ENCODE assay signal across 1 cellular context in the genomic region with DNA sequence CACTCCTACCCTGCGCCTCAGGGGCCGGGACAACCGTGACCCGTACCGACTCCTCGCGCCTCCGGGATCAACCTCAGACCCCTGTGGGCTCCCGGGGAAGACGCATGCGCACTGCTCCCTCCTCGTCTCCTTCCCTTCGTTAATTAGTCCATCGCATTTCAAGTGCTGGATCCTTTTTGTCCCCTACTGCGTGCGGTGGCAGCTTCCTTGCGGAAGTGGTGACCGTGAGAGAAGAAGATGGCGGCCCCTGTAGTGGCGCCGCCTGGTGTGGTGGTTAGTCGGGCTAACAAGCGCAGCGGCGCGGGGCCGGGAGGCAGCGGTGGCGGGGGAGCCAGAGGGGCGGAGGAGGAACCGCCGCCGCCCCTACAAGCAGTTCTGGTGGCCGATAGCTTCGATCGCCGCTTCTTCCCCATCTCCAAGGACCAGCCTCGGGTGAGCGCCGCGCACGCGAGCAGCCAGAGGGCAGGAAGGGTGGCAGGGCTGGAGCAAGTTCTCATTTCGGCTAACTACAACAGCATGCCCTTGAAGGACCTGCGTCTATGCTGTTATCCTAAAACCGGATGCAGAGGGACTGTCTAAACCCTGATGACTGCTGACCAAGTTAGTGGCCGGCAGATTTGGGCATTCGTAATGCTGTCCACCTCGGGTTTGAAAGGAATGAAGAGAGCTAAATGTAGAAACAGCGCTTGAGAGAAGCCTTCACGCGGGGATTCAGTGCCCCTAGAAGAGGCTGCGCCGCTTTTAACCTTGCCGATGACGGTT.
TF ChIP-seq lines count a peak whose summit lies in the region.

A gene (plus strand): TSS at position 210 of the 762 bp plus-strand sequence. CDS start 28 bp downstream, at position 238.

TF ChIP-seq in HepG2, 621 proteins besides CTCF, POLR2A, EP300 and RAD21 (continued from another document and continues in another):
- TF ChIP-seq, protein P1, sequence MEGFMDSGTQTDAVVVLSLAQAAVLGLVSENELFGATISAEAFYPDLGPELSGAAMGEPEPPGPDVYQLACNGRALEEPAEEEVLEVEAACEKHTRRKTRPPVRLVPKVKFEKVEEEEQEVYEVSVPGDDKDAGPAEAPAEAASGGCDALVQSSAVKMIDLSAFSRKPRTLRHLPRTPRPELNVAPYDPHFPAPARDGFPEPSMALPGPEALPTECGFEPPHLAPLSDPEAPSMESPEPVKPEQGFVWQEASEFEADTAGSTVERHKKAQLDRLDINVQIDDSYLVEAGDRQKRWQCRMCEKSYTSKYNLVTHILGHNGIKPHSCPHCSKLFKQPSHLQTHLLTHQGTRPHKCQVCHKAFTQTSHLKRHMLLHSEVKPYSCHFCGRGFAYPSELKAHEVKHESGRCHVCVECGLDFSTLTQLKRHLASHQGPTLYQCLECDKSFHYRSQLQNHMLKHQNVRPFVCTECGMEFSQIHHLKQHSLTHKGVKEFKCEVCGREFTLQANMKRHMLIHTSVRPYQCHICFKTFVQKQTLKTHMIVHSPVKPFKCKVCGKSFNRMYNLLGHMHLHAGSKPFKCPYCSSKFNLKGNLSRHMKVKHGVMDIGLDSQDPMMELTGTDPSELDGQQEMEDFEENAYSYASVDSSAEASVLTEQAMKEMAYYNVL (CRISPR knock-in tag; IDR thresholded peaks at IDR 0.05; ENCODE audit: borderline replicate concordance): peak; percentile 66; the same call in 1 of the 2 replicates
- peak; percentile 97 for TF ChIP-seq ASH2L (IDR thresholded peaks at IDR 0.05; ENCODE audit: insufficient read length, low read depth, low read length)
- TF ChIP-seq, protein P2, sequence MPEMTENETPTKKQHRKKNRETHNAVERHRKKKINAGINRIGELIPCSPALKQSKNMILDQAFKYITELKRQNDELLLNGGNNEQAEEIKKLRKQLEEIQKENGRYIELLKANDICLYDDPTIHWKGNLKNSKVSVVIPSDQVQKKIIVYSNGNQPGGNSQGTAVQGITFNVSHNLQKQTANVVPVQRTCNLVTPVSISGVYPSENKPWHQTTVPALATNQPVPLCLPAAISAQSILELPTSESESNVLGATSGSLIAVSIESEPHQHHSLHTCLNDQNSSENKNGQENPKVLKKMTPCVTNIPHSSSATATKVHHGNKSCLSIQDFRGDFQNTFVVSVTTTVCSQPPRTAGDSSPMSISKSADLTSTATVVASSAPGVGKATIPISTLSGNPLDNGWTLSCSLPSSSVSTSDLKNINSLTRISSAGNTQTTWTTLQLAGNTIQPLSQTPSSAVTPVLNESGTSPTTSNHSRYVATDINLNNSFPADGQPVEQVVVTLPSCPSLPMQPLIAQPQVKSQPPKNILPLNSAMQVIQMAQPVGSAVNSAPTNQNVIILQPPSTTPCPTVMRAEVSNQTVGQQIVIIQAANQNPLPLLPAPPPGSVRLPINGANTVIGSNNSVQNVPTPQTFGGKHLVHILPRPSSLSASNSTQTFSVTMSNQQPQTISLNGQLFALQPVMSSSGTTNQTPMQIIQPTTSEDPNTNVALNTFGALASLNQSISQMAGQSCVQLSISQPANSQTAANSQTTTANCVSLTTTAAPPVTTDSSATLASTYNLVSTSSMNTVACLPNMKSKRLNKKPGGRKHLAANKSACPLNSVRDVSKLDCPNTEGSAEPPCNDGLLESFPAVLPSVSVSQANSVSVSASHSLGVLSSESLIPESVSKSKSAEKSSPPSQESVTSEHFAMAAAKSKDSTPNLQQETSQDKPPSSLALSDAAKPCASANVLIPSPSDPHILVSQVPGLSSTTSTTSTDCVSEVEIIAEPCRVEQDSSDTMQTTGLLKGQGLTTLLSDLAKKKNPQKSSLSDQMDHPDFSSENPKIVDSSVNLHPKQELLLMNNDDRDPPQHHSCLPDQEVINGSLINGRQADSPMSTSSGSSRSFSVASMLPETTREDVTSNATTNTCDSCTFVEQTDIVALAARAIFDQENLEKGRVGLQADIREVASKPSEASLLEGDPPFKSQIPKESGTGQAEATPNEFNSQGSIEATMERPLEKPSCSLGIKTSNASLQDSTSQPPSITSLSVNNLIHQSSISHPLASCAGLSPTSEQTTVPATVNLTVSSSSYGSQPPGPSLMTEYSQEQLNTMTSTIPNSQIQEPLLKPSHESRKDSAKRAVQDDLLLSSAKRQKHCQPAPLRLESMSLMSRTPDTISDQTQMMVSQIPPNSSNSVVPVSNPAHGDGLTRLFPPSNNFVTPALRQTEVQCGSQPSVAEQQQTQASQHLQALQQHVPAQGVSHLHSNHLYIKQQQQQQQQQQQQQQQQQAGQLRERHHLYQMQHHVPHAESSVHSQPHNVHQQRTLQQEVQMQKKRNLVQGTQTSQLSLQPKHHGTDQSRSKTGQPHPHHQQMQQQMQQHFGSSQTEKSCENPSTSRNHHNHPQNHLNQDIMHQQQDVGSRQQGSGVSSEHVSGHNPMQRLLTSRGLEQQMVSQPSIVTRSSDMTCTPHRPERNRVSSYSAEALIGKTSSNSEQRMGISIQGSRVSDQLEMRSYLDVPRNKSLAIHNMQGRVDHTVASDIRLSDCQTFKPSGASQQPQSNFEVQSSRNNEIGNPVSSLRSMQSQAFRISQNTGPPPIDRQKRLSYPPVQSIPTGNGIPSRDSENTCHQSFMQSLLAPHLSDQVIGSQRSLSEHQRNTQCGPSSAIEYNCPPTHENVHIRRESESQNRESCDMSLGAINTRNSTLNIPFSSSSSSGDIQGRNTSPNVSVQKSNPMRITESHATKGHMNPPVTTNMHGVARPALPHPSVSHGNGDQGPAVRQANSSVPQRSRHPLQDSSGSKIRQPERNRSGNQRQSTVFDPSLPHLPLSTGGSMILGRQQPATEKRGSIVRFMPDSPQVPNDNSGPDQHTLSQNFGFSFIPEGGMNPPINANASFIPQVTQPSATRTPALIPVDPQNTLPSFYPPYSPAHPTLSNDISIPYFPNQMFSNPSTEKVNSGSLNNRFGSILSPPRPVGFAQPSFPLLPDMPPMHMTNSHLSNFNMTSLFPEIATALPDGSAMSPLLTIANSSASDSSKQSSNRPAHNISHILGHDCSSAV (CRISPR knock-in tag; IDR thresholded peaks at IDR 0.05; ENCODE audit: borderline replicate concordance): no peak
- TF ChIP-seq, protein P3, sequence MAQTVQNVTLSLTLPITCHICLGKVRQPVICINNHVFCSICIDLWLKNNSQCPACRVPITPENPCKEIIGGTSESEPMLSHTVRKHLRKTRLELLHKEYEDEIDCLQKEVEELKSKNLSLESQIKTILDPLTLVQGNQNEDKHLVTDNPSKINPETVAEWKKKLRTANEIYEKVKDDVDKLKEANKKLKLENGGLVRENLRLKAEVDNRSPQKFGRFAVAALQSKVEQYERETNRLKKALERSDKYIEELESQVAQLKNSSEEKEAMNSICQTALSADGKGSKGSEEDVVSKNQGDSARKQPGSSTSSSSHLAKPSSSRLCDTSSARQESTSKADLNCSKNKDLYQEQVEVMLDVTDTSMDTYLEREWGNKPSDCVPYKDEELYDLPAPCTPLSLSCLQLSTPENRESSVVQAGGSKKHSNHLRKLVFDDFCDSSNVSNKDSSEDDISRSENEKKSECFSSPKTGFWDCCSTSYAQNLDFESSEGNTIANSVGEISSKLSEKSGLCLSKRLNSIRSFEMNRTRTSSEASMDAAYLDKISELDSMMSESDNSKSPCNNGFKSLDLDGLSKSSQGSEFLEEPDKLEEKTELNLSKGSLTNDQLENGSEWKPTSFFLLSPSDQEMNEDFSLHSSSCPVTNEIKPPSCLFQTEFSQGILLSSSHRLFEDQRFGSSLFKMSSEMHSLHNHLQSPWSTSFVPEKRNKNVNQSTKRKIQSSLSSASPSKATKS (CRISPR knock-in tag; IDR thresholded peaks at IDR 0.05): no peak
- no peak for TF ChIP-seq ZNF256 (CRISPR knock-in tag; conservative IDR thresholded peaks at IDR 0.05)
- TF ChIP-seq ETV6 (CRISPR knock-in tag; conservative IDR thresholded peaks at IDR 0.05): peak; percentile 87
- peak; percentile 63; the same call in 1 of the 2 replicates for TF ChIP-seq HES4 (CRISPR knock-in tag; IDR thresholded peaks at IDR 0.05; ENCODE audit: borderline replicate concordance)
- TF ChIP-seq KLF9 (CRISPR knock-in tag; IDR thresholded peaks at IDR 0.05; ENCODE audit: low read depth): 0 out of 2 replicates have a peak, but pooled peaks have one; percentile 79
- TF ChIP-seq DR1 (CRISPR knock-in tag; IDR thresholded peaks at IDR 0.05): peak; percentile 58
- no peak for TF ChIP-seq FOXM1 (CRISPR knock-in tag; IDR thresholded peaks at IDR 0.05)
- no peak for TF ChIP-seq SNAPC2 (CRISPR knock-in tag; IDR thresholded peaks at IDR 0.05)
- TF ChIP-seq, protein P4, sequence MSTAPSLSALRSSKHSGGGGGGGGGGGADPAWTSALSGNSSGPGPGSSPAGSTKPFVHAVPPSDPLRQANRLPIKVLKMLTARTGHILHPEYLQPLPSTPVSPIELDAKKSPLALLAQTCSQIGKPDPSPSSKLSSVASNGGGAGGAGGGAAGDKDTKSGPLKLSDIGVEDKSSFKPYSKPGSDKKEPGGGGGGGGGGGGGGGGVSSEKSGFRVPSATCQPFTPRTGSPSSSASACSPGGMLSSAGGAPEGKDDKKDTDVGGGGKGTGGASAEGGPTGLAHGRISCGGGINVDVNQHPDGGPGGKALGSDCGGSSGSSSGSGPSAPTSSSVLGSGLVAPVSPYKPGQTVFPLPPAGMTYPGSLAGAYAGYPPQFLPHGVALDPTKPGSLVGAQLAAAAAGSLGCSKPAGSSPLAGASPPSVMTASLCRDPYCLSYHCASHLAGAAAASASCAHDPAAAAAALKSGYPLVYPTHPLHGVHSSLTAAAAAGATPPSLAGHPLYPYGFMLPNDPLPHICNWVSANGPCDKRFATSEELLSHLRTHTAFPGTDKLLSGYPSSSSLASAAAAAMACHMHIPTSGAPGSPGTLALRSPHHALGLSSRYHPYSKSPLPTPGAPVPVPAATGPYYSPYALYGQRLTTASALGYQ (CRISPR knock-in tag; IDR thresholded peaks at IDR 0.05): no peak; the same call in 1 of the 2 replicates
- TF ChIP-seq NFIC (IDR thresholded peaks at IDR 0.05; ENCODE audit: low read length): no peak
- TF ChIP-seq POLR2AphosphoS5 (IDR thresholded peaks at IDR 0.05; ENCODE audit: low read depth, low read length): peak; percentile 92
- TF ChIP-seq ZNF430 (CRISPR knock-in tag; IDR thresholded peaks at IDR 0.05): peak; percentile 85; the same call in 1 of the 2 replicates
- TF ChIP-seq NFATC3 (CRISPR knock-in tag; IDR thresholded peaks at IDR 0.05): no peak
- no peak for TF ChIP-seq HOXA7 (CRISPR knock-in tag; IDR thresholded peaks at IDR 0.05)
- 0 out of 2 replicates have a peak, but pooled peaks have one; percentile 8 for TF ChIP-seq ZFP37 (CRISPR knock-in tag; IDR thresholded peaks at IDR 0.05; ENCODE audit: borderline replicate concordance)
- TF ChIP-seq, protein P5, sequence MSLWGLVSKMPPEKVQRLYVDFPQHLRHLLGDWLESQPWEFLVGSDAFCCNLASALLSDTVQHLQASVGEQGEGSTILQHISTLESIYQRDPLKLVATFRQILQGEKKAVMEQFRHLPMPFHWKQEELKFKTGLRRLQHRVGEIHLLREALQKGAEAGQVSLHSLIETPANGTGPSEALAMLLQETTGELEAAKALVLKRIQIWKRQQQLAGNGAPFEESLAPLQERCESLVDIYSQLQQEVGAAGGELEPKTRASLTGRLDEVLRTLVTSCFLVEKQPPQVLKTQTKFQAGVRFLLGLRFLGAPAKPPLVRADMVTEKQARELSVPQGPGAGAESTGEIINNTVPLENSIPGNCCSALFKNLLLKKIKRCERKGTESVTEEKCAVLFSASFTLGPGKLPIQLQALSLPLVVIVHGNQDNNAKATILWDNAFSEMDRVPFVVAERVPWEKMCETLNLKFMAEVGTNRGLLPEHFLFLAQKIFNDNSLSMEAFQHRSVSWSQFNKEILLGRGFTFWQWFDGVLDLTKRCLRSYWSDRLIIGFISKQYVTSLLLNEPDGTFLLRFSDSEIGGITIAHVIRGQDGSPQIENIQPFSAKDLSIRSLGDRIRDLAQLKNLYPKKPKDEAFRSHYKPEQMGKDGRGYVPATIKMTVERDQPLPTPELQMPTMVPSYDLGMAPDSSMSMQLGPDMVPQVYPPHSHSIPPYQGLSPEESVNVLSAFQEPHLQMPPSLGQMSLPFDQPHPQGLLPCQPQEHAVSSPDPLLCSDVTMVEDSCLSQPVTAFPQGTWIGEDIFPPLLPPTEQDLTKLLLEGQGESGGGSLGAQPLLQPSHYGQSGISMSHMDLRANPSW (CRISPR knock-in tag; IDR thresholded peaks at IDR 0.05; ENCODE audit: borderline replicate concordance): no peak
- TF ChIP-seq HOXD1 (CRISPR knock-in tag; IDR thresholded peaks at IDR 0.05): no peak
- TF ChIP-seq, protein P6, sequence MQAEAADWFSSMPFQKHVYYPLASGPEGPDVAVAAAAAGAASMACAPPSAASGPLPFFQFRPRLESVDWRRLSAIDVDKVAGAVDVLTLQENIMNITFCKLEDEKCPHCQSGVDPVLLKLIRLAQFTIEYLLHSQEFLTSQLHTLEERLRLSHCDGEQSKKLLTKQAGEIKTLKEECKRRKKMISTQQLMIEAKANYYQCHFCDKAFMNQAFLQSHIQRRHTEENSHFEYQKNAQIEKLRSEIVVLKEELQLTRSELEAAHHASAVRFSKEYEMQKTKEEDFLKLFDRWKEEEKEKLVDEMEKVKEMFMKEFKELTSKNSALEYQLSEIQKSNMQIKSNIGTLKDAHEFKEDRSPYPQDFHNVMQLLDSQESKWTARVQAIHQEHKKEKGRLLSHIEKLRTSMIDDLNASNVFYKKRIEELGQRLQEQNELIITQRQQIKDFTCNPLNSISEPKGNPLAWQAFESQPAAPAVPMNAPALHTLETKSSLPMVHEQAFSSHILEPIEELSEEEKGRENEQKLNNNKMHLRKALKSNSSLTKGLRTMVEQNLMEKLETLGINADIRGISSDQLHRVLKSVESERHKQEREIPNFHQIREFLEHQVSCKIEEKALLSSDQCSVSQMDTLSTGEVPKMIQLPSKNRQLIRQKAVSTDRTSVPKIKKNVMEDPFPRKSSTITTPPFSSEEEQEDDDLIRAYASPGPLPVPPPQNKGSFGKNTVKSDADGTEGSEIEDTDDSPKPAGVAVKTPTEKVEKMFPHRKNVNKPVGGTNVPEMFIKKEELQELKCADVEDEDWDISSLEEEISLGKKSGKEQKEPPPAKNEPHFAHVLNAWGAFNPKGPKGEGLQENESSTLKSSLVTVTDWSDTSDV (CRISPR knock-in tag; IDR thresholded peaks at IDR 0.05): peak; percentile 91; the same call in 1 of the 2 replicates
- no peak for TF ChIP-seq ZNF678 (CRISPR knock-in tag; IDR thresholded peaks at IDR 0.05)
- no peak for TF ChIP-seq ZNF17 (CRISPR knock-in tag; IDR thresholded peaks at IDR 0.05)
- no peak for TF ChIP-seq ZNF121 (CRISPR knock-in tag; IDR thresholded peaks at IDR 0.05)
- no peak for TF ChIP-seq NCOR1 (IDR thresholded peaks at IDR 0.05; ENCODE audit: borderline replicate concordance, low read length)
